ENCODE assay signal across 20 cellular contexts in genomic region chr1:156864796-156865195, GRCh38. TPM values are rescaled to one million over a fixed set of nuclear protein-coding genes. Genes with fewer than 3 reads are reported as not detected.
"Had no signal": no experiment of that assay in that cellular context is flagged by ENCODE, and none has a peak within 500 bp of the region (broad histone marks: within the 10 kb centered on the region; RNA-seq: fewer than 3 reads in every experiment).

No MANE protein-coding gene starts in this region.

- H3K4me3 ChIP-seq: body of pancreas, sigmoid colon, transverse colon had no signal

- H3K9me3 ChIP-seq: body of pancreas, sigmoid colon, transverse colon had no signal

- ATAC-seq: body of pancreas; effector memory CD8-positive, alpha-beta T cell; T-cell had no signal

- H3K36me3 Mint-ChIP-seq: activated CD4-positive, alpha-beta memory T cell treated with anti-CD3 and anti-CD28 coated beads for 36 hours; activated naive CD4-positive, alpha-beta T cell treated with anti-CD3 and anti-CD28 coated beads, Interleukin-2, amount 10 ng/mL, durations not matched to agents 7 days and 5 days; T-cell had no signal

- DNase-seq: activated CD4-positive, alpha-beta memory T cell treated with anti-CD3 and anti-CD28 coated beads for 36 hours; activated CD8-positive, alpha-beta memory T cell treated with anti-CD3 and anti-CD28 coated beads, Interleukin-2, amount 50 U/mL, for 4 hours; activated naive CD4-positive, alpha-beta T cell treated with anti-CD3 and anti-CD28 coated beads, Interleukin-2, amount 10 ng/mL, durations not matched to agents 7 days and 5 days; amniotic stem cell; body of pancreas; central memory CD4-positive, alpha-beta T cell; effector memory CD8-positive, alpha-beta T cell; hypothalamus; nephron progenitor cell; sigmoid colon; stimulated activated CD4-positive, alpha-beta T cell treated with anti-CD3 and anti-CD28 coated beads, Interleukin-12 subunit alpha, Interleukin-12 subunit beta, amount 100 ng/mL, for 4 hours; stimulated activated naive CD4-positive, alpha-beta T cell; substantia nigra; T-cell; transverse colon had no signal

- H3K27ac ChIP-seq: body of pancreas, sigmoid colon, transverse colon had no signal

- H3K27ac Mint-ChIP-seq: activated CD4-positive, alpha-beta memory T cell treated with anti-CD3 and anti-CD28 coated beads for 36 hours; activated naive CD4-positive, alpha-beta T cell treated with anti-CD3 and anti-CD28 coated beads, Interleukin-2, amount 10 ng/mL, durations not matched to agents 7 days and 5 days; effector memory CD8-positive, alpha-beta T cell; nephron progenitor cell; T-cell had no signal

- H3K36me3 ChIP-seq: sigmoid colon, transverse colon had no signal

- H3K4me3 Mint-ChIP-seq: activated CD4-positive, alpha-beta memory T cell treated with anti-CD3 and anti-CD28 coated beads for 36 hours; activated naive CD4-positive, alpha-beta T cell treated with anti-CD3 and anti-CD28 coated beads, Interleukin-2, amount 10 ng/mL, durations not matched to agents 7 days and 5 days; effector memory CD8-positive, alpha-beta T cell; T-cell had no signal

- H3K9me3 Mint-ChIP-seq: activated CD4-positive, alpha-beta memory T cell treated with anti-CD3 and anti-CD28 coated beads for 36 hours; activated naive CD4-positive, alpha-beta T cell treated with anti-CD3 and anti-CD28 coated beads, Interleukin-2, amount 10 ng/mL, durations not matched to agents 7 days and 5 days; effector memory CD8-positive, alpha-beta T cell; nephron progenitor cell; T-cell had no signal

RNA-seq across cellular contexts. Expression of gene NTRK1, which starts 4.1 kb away (rescaled TPM):
- total RNA-seq: epithelial cell of proximal tubule, osteocyte had no signal

RNA-seq across cellular contexts. Expression of gene INSRR, which starts 5.9 kb away (rescaled TPM):
- total RNA-seq: epithelial cell of proximal tubule, glomerular endothelial cell, lower leg skin, pulmonary artery endothelial cell, sigmoid colon, transverse colon had no signal

RNA-seq across cellular contexts. Expression of gene PEAR1, which starts 28.7 kb away (rescaled TPM):
- total RNA-seq: activated CD4-positive, alpha-beta memory T cell treated with anti-CD3 and anti-CD28 coated beads for 36 hours had no signal

RNA-seq across cellular contexts. Expression of gene SH2D2A, which starts 48.1 kb away (rescaled TPM):
- total RNA-seq: osteocyte had no signal

RNA-seq across cellular contexts. Expression of gene LRRC71, which starts 55.6 kb away (rescaled TPM):
- total RNA-seq: activated CD4-positive, alpha-beta memory T cell treated with anti-CD3 and anti-CD28 coated beads for 36 hours; body of pancreas; epithelial cell of proximal tubule; lower leg skin; sigmoid colon; T-cell had no signal
